ENCODE assay signal across 9 cellular contexts in the genomic region with DNA sequence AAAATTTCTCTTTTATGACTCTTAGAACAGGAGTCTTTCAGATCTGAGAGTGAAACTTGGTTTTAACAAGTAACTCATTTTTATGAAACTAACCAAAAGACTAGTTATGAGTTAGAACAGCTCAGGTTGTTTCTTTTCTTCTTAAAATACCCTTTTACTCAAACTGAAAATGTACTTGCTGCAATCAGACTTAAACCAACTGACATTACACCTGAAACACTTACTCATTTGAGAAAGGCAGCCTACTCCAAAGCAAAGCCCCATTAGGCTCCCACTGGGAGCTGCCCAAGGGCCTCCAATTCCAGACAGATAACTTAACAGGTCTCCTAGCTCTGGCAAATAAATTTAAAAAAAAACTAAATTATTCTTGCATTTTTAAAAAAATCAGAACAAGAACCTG. TPM values are rescaled to one million over a fixed set of nuclear protein-coding genes. Genes with fewer than 3 reads are reported as not detected.
A peak's percentile ranks its signal among the peaks of the same experiment; 100 is the strongest.
DNase-seq lines count a peak whose midpoint lies in the region; ATAC-seq and TF ChIP-seq lines count a peak whose summit lies in the region.
"Had no signal": no experiment of that assay in that cellular context is flagged by ENCODE, and none has a peak within 500 bp of the region (broad histone marks: within the 10 kb centered on the region; RNA-seq: fewer than 3 reads in every experiment).

No MANE protein-coding gene starts in this region.

- CTCF ChIA-PET in activated CD8-positive, alpha-beta T cell treated with anti-CD3 and anti-CD28 coated beads for 36 hours (lab: Charles Lee): interaction anchor here (0.8 to 1.8 kb wide), 4 partner anchors 101 to 273 kb away, joined by 3 to 7 read pairs (median 5); no protein-coding TSS in a partner anchor

- no peak for TF ChIP-seq RAD21 in liver (IDR thresholded peaks at IDR 0.05)

- intact Hi-C loops in activated CD8-positive, alpha-beta T cell treated with anti-CD3 and anti-CD28 coated beads for 36 hours (cut with micrococcal nuclease): loop anchor here (1.0 to 10.0 kb wide), 7 partner anchors 10 to 478 kb away; partner anchors contain the start of gene MRPS31

- peaks cover 33% of the 10 kb centered on the region for H3K36me3 Mint-ChIP-seq in activated CD8-positive, alpha-beta T cell treated with anti-CD3 and anti-CD28 coated beads for 36 hours (ENCODE audit: low read depth)

- H3K27ac ChIP-seq in liver (ENCODE audit: low read depth in 1 of 2, low read length in 2 of 2): peak overlapping the region; percentile 6 to 20

- H3K36me3 ChIP-seq in liver (ENCODE audit: control insufficient read depth in 4 of 4, insufficient read depth in 3 of 4, low read depth in 1 of 4, low read length in 3 of 4): peaks cover 0 to 3% (median 0%) of the 10 kb centered on the region in 4 donors
- H3K36me3 ChIP-seq: SJCRH30 had no signal

- DNase-seq in activated CD8-positive, alpha-beta T cell treated with anti-CD3 and anti-CD28 coated beads for 36 hours: peak; percentile 49
- no peak for DNase-seq in NCI-H748 (lab: John Stamatoyannopoulos, UW; ENCODE audit: unreplicated experiment)
- DNase-seq in SHP77 (lab: John Stamatoyannopoulos, UW): no peak
- DNase-seq in DMS153 treated with DMSO at 0.1 percent for 48 hours (lab: John Stamatoyannopoulos, UW; ENCODE audit: unreplicated experiment): no peak

- peak overlapping the region in 1 of 2 donors; percentile 77 for H3K9ac ChIP-seq in liver (ENCODE audit: low read depth in 1 of 2, low read length in 2 of 2)

- H3K9me3 Mint-ChIP-seq in activated CD8-positive, alpha-beta T cell treated with anti-CD3 and anti-CD28 coated beads for 36 hours: peaks cover 2% of the 10 kb centered on the region

- H3K9me3 ChIP-seq in liver (ENCODE audit: control insufficient read depth in 4 of 4, low read length in 3 of 4): no peaks in the 10 kb centered on the region
- H3K9me3 ChIP-seq: SJCRH30 had no signal

- H3K4me1 Mint-ChIP-seq in activated CD8-positive, alpha-beta T cell treated with anti-CD3 and anti-CD28 coated beads for 36 hours (ENCODE audit: low read depth): peaks cover 44% of the 10 kb centered on the region

- peak; percentile 35 for ATAC-seq in GM18861 (IDR thresholded peaks at IDR 0.05; ENCODE audit: unreplicated experiment)
- peak; percentile 24 for ATAC-seq in HG02642 (IDR thresholded peaks at IDR 0.05; ENCODE audit: poor library complexity, unreplicated experiment)
- ATAC-seq in activated CD8-positive, alpha-beta T cell treated with anti-CD3 and anti-CD28 coated beads for 36 hours: peak; percentile 40

- H3K27me3 Mint-ChIP-seq in activated CD8-positive, alpha-beta T cell treated with anti-CD3 and anti-CD28 coated beads for 36 hours: no peaks in the 10 kb centered on the region

- H3K4me3 Mint-ChIP-seq in activated CD8-positive, alpha-beta T cell treated with anti-CD3 and anti-CD28 coated beads for 36 hours: peak overlapping the region; percentile 84

- peak overlapping the region in 1 of 3 donors; percentile 10 for H3K4me3 ChIP-seq in liver (ENCODE audit: low read depth in 1 of 3, low read length in 3 of 3)
- H3K4me3 ChIP-seq: lung had no signal

- no peaks in the 10 kb centered on the region for H3K27me3 ChIP-seq in liver (ENCODE audit: control insufficient read depth in 4 of 4, insufficient read depth in 4 of 4, low read length in 3 of 4)
- H3K27me3 ChIP-seq: SJCRH30 had no signal

- peak overlapping the region; percentile 94 for H3K27ac Mint-ChIP-seq in activated CD8-positive, alpha-beta T cell treated with anti-CD3 and anti-CD28 coated beads for 36 hours

- TF ChIP-seq CTCF in activated CD8-positive, alpha-beta T cell treated with anti-CD3 and anti-CD28 coated beads for 36 hours (IDR thresholded peaks at IDR 0.05): no peak
- TF ChIP-seq CTCF in liver (IDR thresholded peaks at IDR 0.05; ENCODE audit: low read depth, low read length, missing input control): no peak

- POLR2A ChIA-PET in activated CD8-positive, alpha-beta T cell treated with anti-CD3 and anti-CD28 coated beads for 36 hours (lab: Charles Lee): interaction anchor here (0.6 to 5.6 kb wide), 13 partner anchors 10 to 476 kb away, joined by 3 to 26 read pairs (median 4); no protein-coding TSS in a partner anchor

- H3K4me1 ChIP-seq in liver (ENCODE audit: control insufficient read depth in 4 of 4, insufficient read depth in 4 of 4, low read length in 3 of 4): peaks cover 10 to 31% (median 15%) of the 10 kb centered on the region in 4 donors

TF ChIP-seq in liver, 16 proteins besides CTCF, POLR2A, EP300 and RAD21:
- no peak for TF ChIP-seq HNF4G (IDR thresholded peaks at IDR 0.05)
- TF ChIP-seq JUND (IDR thresholded peaks at IDR 0.05): no peak
TF ChIP-seq in liver: peak in this region for 0.

RNA-seq across cellular contexts. Expression of gene FOXO1, which starts 3.6 kb away (rescaled TPM):
- 10 to 100 TPM; 30.6 to 30.8 TPM for total RNA-seq in activated CD8-positive, alpha-beta T cell treated with anti-CD3 and anti-CD28 coated beads for 36 hours
- total RNA-seq in liver: 10 to 100 TPM in 1 of 2 donors, 1 to 10 TPM in 1; 6.4 to 23.6 TPM
- polyA plus RNA-seq in liver: 10 to 100 TPM in 1 of 2 donors, 1 to 10 TPM in 1; 5.4 to 10.8 TPM
